Comparison of ENCODE assay signal across 1 cellular context in genomic region chr6:155344341-155345006, GRCh38.
A peak's percentile ranks its signal among the peaks of the same experiment; 100 is the strongest.
TF ChIP-seq lines count a peak whose summit lies in the region.

No MANE protein-coding gene starts in this region.

TF ChIP-seq in HepG2, 621 proteins besides CTCF, POLR2A, EP300 and RAD21 (continued from another document):
- TF ChIP-seq AHDC1 (CRISPR knock-in tag; IDR thresholded peaks at IDR 0.05; ENCODE audit: borderline replicate concordance): no peak
- no peak for TF ChIP-seq CHD2 (IDR thresholded peaks at IDR 0.05; ENCODE audit: low read depth, low read length)
- TF ChIP-seq ZMAT5 (CRISPR knock-in tag; IDR thresholded peaks at IDR 0.05; ENCODE audit: borderline replicate concordance, low read depth): no peak
- 0 out of 2 replicates have a peak, but pooled peaks have one; percentile 5 for TF ChIP-seq SOX5 (CRISPR knock-in tag; IDR thresholded peaks at IDR 0.05; ENCODE audit: borderline replicate concordance)
- TF ChIP-seq CEBPG (CRISPR knock-in tag; IDR thresholded peaks at IDR 0.05): peak; percentile 44; the same call in 1 of the 2 replicates
- no peak for TF ChIP-seq ZBTB33 (CRISPR knock-in tag; IDR thresholded peaks at IDR 0.05)
- TF ChIP-seq RARA (CRISPR knock-in tag; IDR thresholded peaks at IDR 0.05): peak; percentile 62
- peak; percentile 71 for TF ChIP-seq ATF7 (IDR thresholded peaks at IDR 0.05)
- TF ChIP-seq ATF7 (CRISPR knock-in tag; IDR thresholded peaks at IDR 0.05): no peak
- no peak for TF ChIP-seq HNF1B (CRISPR knock-in tag; IDR thresholded peaks at IDR 0.05)
- peak; percentile 69; the same call in 1 of the 2 replicates for TF ChIP-seq TBX3 (IDR thresholded peaks at IDR 0.05; ENCODE audit: borderline replicate concordance)
- TF ChIP-seq KMT2B (CRISPR knock-in tag; IDR thresholded peaks at IDR 0.05): no peak
- TF ChIP-seq KDM3A (CRISPR knock-in tag; IDR thresholded peaks at IDR 0.05; ENCODE audit: low read depth): no peak
- TF ChIP-seq ZNF18 (CRISPR knock-in tag; IDR thresholded peaks at IDR 0.05; ENCODE audit: insufficient replicate concordance): no peak
- TF ChIP-seq ZSCAN30 (CRISPR knock-in tag; IDR thresholded peaks at IDR 0.05): no peak
- no peak for TF ChIP-seq PAX8 (CRISPR knock-in tag; IDR thresholded peaks at IDR 0.05; ENCODE audit: borderline replicate concordance)
- no peak for TF ChIP-seq ZNF839 (CRISPR knock-in tag; IDR thresholded peaks at IDR 0.05; ENCODE audit: borderline replicate concordance)
